ENCODE assay signal across 8 cellular contexts in genomic region chr9:129549684-129550083, GRCh38.
DNase-seq lines count a peak whose midpoint lies in the region; ATAC-seq and TF ChIP-seq lines count a peak whose summit lies in the region.

No MANE protein-coding gene starts in this region.

- no peaks in the 10 kb centered on the region for H3K9me3 Mint-ChIP-seq in WTC11
- H3K9me3 Mint-ChIP-seq in neural progenitor cell: no peaks in the 10 kb centered on the region

- H3K27me3 Mint-ChIP-seq in WTC11 (ENCODE audit: low read depth) (peaks cover 44% of the 10 kb centered on the region), neural progenitor cell (ENCODE audit: insufficient read depth, low read depth) (peaks cover 14% of the 10 kb centered on the region)

- H3K4me1 ChIP-seq in gastroesophageal sphincter (peaks cover 0 to 30% (median 7%) of the 10 kb centered on the region in 3 donors), neural progenitor cell (peaks cover 11% of the 10 kb centered on the region)

- H3K79me2 ChIP-seq in neural progenitor cell (ENCODE audit: low read depth): no peaks in the 10 kb centered on the region

- TF ChIP-seq CTCF in WTC11 (IDR thresholded peaks at IDR 0.05) (no peak), gastroesophageal sphincter (IDR thresholded peaks at IDR 0.05) (no peak), neural progenitor cell (IDR thresholded peaks at IDR 0.05) (no peak)

- H3K27ac Mint-ChIP-seq in WTC11: no peak overlapping the region
- H3K27ac Mint-ChIP-seq in neural progenitor cell: peak overlapping the region; percentile 66

- TF ChIP-seq EP300 in gastroesophageal sphincter (IDR thresholded peaks at IDR 0.05): no peak

- H3K36me3 ChIP-seq in gastroesophageal sphincter: no peaks in the 10 kb centered on the region
- no peaks in the 10 kb centered on the region for H3K36me3 ChIP-seq in neural progenitor cell

- peak overlapping the region; percentile 4 to 68 for H3K4me3 ChIP-seq in gastroesophageal sphincter
- peak overlapping the region; percentile 69 for H3K4me3 ChIP-seq in neural progenitor cell

- H3K4me1 Mint-ChIP-seq in WTC11 (peaks cover 15% of the 10 kb centered on the region), neural progenitor cell (peaks cover 50% of the 10 kb centered on the region)

- H3F3A ChIP-seq in neural progenitor cell (ENCODE audit: low read depth): peaks cover 36% of the 10 kb centered on the region

- peak overlapping the region; percentile 87 for H2AFZ ChIP-seq in neural progenitor cell (replicated peaks)

- POLR2A ChIA-PET in WTC11 (lab: Charles Lee): no interaction called here

- H3K9ac ChIP-seq in neural progenitor cell: no peak overlapping the region

- H3K9me3 ChIP-seq in gastroesophageal sphincter (no peaks in the 10 kb centered on the region), neural progenitor cell (ENCODE audit: low read depth) (no peaks in the 10 kb centered on the region)

- H3K27ac ChIP-seq in gastroesophageal sphincter (peak overlapping the region in 3 of 4 donors; percentile 80 to 88 (median 81)), neural progenitor cell (no peak overlapping the region)

- DNase-seq in Ammon's horn (ENCODE audit: low spot score): peak; percentile 79
- no peak for DNase-seq in WTC11 (ENCODE audit: low spot score)
- DNase-seq in neural progenitor cell (ENCODE audit: low spot score): peak; percentile 25
- no peak for DNase-seq in LoVo (ENCODE audit: low spot score)
- DNase-seq in central memory CD4-positive, alpha-beta T cell: no peak
- no peak for DNase-seq in A172 (ENCODE audit: low spot score)

- CTCF ChIA-PET in WTC11 (lab: Charles Lee): interaction anchor here (0.9 to 1.8 kb wide), 3 partner anchors 9 to 418 kb away, joined by 4 to 6 read pairs (median 5); no protein-coding TSS in a partner anchor

- H3K4me2 ChIP-seq in neural progenitor cell: peak overlapping the region; percentile 94

- 21% methylated on average over 4 of the region's 30 CpGs; no CpG with 5 or more reads in 1 of the 2 donors for WGBS in gastroesophageal sphincter (ENCODE audit: low coverage in 1 of 2), 2 donors

- TF ChIP-seq POLR2A in gastroesophageal sphincter (IDR thresholded peaks at IDR 0.05): no peak

- no peaks in the 10 kb centered on the region; the same call in 1 of the 2 replicates for H3K36me3 Mint-ChIP-seq in WTC11
- H3K36me3 Mint-ChIP-seq in neural progenitor cell: no peaks in the 10 kb centered on the region

- no peaks in the 10 kb centered on the region for H4K20me1 ChIP-seq in neural progenitor cell (ENCODE audit: low read depth)

- ATAC-seq in WTC11: peak; percentile 42
- ATAC-seq in gastroesophageal sphincter: peak; percentile 67
- no peak for ATAC-seq in HG03045 (IDR thresholded peaks at IDR 0.05; ENCODE audit: unreplicated experiment)

- H3K27me3 ChIP-seq in gastroesophageal sphincter (no peaks in the 10 kb centered on the region), neural progenitor cell (peaks cover 7% of the 10 kb centered on the region)

- H3K4me3 Mint-ChIP-seq in WTC11: peak overlapping the region; percentile 66
- peak overlapping the region; percentile 85 for H3K4me3 Mint-ChIP-seq in neural progenitor cell

TF ChIP-seq in WTC11, 78 proteins besides CTCF, POLR2A, EP300 and RAD21:
- TF ChIP-seq, protein P1, sequence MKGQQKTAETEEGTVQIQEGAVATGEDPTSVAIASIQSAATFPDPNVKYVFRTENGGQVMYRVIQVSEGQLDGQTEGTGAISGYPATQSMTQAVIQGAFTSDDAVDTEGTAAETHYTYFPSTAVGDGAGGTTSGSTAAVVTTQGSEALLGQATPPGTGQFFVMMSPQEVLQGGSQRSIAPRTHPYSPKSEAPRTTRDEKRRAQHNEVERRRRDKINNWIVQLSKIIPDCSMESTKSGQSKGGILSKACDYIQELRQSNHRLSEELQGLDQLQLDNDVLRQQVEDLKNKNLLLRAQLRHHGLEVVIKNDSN (CRISPR knock-in tag; IDR thresholded peaks at IDR 0.05): no peak
- no peak for TF ChIP-seq FOXP4 (CRISPR knock-in tag; IDR thresholded peaks at IDR 0.05)
- peak; percentile 87 for TF ChIP-seq GTF2I (CRISPR knock-in tag; conservative IDR thresholded peaks at IDR 0.05)
- TF ChIP-seq, protein P2, sequence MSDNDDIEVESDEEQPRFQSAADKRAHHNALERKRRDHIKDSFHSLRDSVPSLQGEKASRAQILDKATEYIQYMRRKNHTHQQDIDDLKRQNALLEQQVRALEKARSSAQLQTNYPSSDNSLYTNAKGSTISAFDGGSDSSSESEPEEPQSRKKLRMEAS (CRISPR knock-in tag; IDR thresholded peaks at IDR 0.05): no peak
- no peak for TF ChIP-seq GABPB1 (CRISPR knock-in tag; IDR thresholded peaks at IDR 0.05)
- TF ChIP-seq ZBTB21 (CRISPR knock-in tag; IDR thresholded peaks at IDR 0.05; ENCODE audit: borderline replicate concordance): no peak
- no peak for TF ChIP-seq EMX1 (CRISPR knock-in tag; IDR thresholded peaks at IDR 0.05)
- TF ChIP-seq SMAD3 (CRISPR knock-in tag; IDR thresholded peaks at IDR 0.05; ENCODE audit: borderline replicate concordance): no peak
- no peak for TF ChIP-seq ZNF121 (CRISPR knock-in tag; IDR thresholded peaks at IDR 0.05)
- no peak for TF ChIP-seq MYBL2 (CRISPR knock-in tag; IDR thresholded peaks at IDR 0.05)
- peak; percentile 51 for TF ChIP-seq NFYB (CRISPR knock-in tag; conservative IDR thresholded peaks at IDR 0.05; ENCODE audit: low read depth)
- no peak for TF ChIP-seq IRF2 (CRISPR knock-in tag; IDR thresholded peaks at IDR 0.05; ENCODE audit: borderline replicate concordance, low read depth)
- TF ChIP-seq TP53 (CRISPR knock-in tag; IDR thresholded peaks at IDR 0.05): no peak; the same call in 1 of the 2 replicates
- TF ChIP-seq NFATC4 (CRISPR knock-in tag; IDR thresholded peaks at IDR 0.05): no peak
- TF ChIP-seq, protein P3, sequence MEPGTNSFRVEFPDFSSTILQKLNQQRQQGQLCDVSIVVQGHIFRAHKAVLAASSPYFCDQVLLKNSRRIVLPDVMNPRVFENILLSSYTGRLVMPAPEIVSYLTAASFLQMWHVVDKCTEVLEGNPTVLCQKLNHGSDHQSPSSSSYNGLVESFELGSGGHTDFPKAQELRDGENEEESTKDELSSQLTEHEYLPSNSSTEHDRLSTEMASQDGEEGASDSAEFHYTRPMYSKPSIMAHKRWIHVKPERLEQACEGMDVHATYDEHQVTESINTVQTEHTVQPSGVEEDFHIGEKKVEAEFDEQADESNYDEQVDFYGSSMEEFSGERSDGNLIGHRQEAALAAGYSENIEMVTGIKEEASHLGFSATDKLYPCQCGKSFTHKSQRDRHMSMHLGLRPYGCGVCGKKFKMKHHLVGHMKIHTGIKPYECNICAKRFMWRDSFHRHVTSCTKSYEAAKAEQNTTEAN (CRISPR knock-in tag; IDR thresholded peaks at IDR 0.05): no peak
- TF ChIP-seq HMGA2 (CRISPR knock-in tag; IDR thresholded peaks at IDR 0.05): no peak
- TF ChIP-seq IRF1 (CRISPR knock-in tag; IDR thresholded peaks at IDR 0.05): no peak

Comparison
In these comparisons a context has a peak if more than half of its experiments do, and no peak if none do; other contexts are left out.
1. DNase-seq: peak in Ammon's horn (single experiment) and neural progenitor cell (single experiment); none in WTC11 (single experiment), LoVo (single experiment), central memory CD4-positive, alpha-beta T cell (single experiment) and A172 (single experiment).